ENCODE assay signal across 17 cellular contexts in genomic region chr11:12876340-12876739, GRCh38.
DNase-seq lines count a peak whose midpoint lies in the region; ATAC-seq, FAIRE-seq and TF ChIP-seq lines count a peak whose summit lies in the region.
"Had no signal": no experiment of that assay in that cellular context is flagged by ENCODE, and none has a peak within 500 bp of the region (broad histone marks: within the 10 kb centered on the region; RNA-seq: fewer than 3 reads in every experiment).

No MANE protein-coding gene starts in this region.

- H2AFZ ChIP-seq in astrocyte (ENCODE audit: low read depth, low read length), result no peak overlapping the region

- H3K36me3 ChIP-seq in astrocyte (ENCODE audit: insufficient read depth, low read length), result peaks cover 9% of the 10 kb centered on the region
- H3K36me3 ChIP-seq in ascending aorta, result peaks cover 0 to 12% of the 10 kb centered on the region in 2 donors

- peaks cover 8% of the 10 kb centered on the region for H3K4me1 ChIP-seq in astrocyte (ENCODE audit: insufficient read depth, low read length)
- no peaks in the 10 kb centered on the region for H3K4me1 ChIP-seq in ascending aorta

- H3K4me3 ChIP-seq in astrocyte (ENCODE audit: insufficient read depth, low read depth, low read length), result no peak overlapping the region
- H3K4me3 ChIP-seq in fibroblast of mammary gland (ENCODE audit: control insufficient read depth, low read depth, low read length), result no peak overlapping the region
- H3K4me3 ChIP-seq in ascending aorta, result no peak overlapping the region

- H3K4me2 ChIP-seq in astrocyte (ENCODE audit: low read length), result no peak overlapping the region

- H3K27me3 ChIP-seq in astrocyte (ENCODE audit: insufficient read depth, low read length) (no peaks in the 10 kb centered on the region), ascending aorta (no peaks in the 10 kb centered on the region)

- no peak overlapping the region for H3K27ac ChIP-seq in astrocyte (ENCODE audit: low read depth, low read length)
- H3K27ac ChIP-seq in ascending aorta, result no peak overlapping the region
- H3K27ac ChIP-seq: RWPE1 had no signal

- no peak for ATAC-seq in HG03432 (IDR thresholded peaks at IDR 0.05; ENCODE audit: unreplicated experiment)
- no peak for ATAC-seq in left cardiac atrium
- ATAC-seq: CD8-positive, alpha-beta T cell; PC-3 had no signal

- TF ChIP-seq CTCF in astrocyte (IDR thresholded peaks at IDR 0.05; ENCODE audit: insufficient read depth, low read depth, low read length) (no peak), fibroblast of mammary gland (conservative IDR thresholded peaks at IDR 0.05; ENCODE audit: control insufficient read depth, insufficient read depth, low read depth, low read length) (no peak), progenitor cell of endocrine pancreas (IDR thresholded peaks at IDR 0.05; ENCODE audit: unreplicated experiment) (no peak), ascending aorta (IDR thresholded peaks at IDR 0.05) (no peak), GM10248 (IDR thresholded peaks at IDR 0.05; ENCODE audit: control extremely low read depth, extremely low read depth, low read depth, missing control alignments) (no peak)

- POLR2A ChIA-PET in GM10248 (lab: Yijun Ruan, JAX), result no interaction called here

- no peaks in the 10 kb centered on the region for H3K9me3 ChIP-seq in astrocyte (ENCODE audit: insufficient read depth, low read depth, low read length)
- H3K9me3 ChIP-seq in ascending aorta, result no peaks in the 10 kb centered on the region

- H3K36me3 Mint-ChIP-seq in astrocyte (ENCODE audit: low read depth, unreplicated experiment), result peaks cover 25% of the 10 kb centered on the region
- peaks cover 21% of the 10 kb centered on the region for H3K36me3 Mint-ChIP-seq in progenitor cell of endocrine pancreas (ENCODE audit: insufficient read depth)
- H3K36me3 Mint-ChIP-seq: CD8-positive, alpha-beta T cell had no signal

- H3K27ac Mint-ChIP-seq in astrocyte (ENCODE audit: unreplicated experiment) (no peak overlapping the region), progenitor cell of endocrine pancreas (peak overlapping the region; percentile 49)
- H3K27ac Mint-ChIP-seq: CD8-positive, alpha-beta T cell had no signal

- H3K27me3 Mint-ChIP-seq in astrocyte (ENCODE audit: low read depth, unreplicated experiment) (no peaks in the 10 kb centered on the region), progenitor cell of endocrine pancreas (no peaks in the 10 kb centered on the region)

- intact Hi-C loops in ascending aorta (cut with DNase I), result no loop called here
- intact Hi-C loops in left cardiac atrium (cut with DNase I), result no loop called here

- H4K20me1 ChIP-seq in astrocyte (ENCODE audit: insufficient read depth, low read length), result peaks cover 27% of the 10 kb centered on the region

- H3K79me2 ChIP-seq in astrocyte (ENCODE audit: insufficient read depth, low read length), result peaks cover 12% of the 10 kb centered on the region

- H3K4me1 Mint-ChIP-seq in astrocyte (ENCODE audit: low read depth, unreplicated experiment) (peaks cover 12% of the 10 kb centered on the region), progenitor cell of endocrine pancreas (ENCODE audit: low read depth) (no peaks in the 10 kb centered on the region)

- H3K9ac ChIP-seq in astrocyte (ENCODE audit: low read length), result no peak overlapping the region

- CTCF ChIA-PET in GM10248 (lab: Yijun Ruan, JAX), result interaction anchor here (1.8 to 5.8 kb wide), 3 partner anchors 13 to 545 kb away, joined by 5 to 38 read pairs (median 8); no protein-coding TSS in a partner anchor

- no peaks in the 10 kb centered on the region for H3K9me3 Mint-ChIP-seq in astrocyte (ENCODE audit: unreplicated experiment)
- H3K9me3 Mint-ChIP-seq in progenitor cell of endocrine pancreas (ENCODE audit: low read depth), result no peaks in the 10 kb centered on the region
- H3K9me3 Mint-ChIP-seq: CD8-positive, alpha-beta T cell had no signal

- no peak overlapping the region for H3K4me3 Mint-ChIP-seq in astrocyte (ENCODE audit: unreplicated experiment)
- no peak overlapping the region for H3K4me3 Mint-ChIP-seq in progenitor cell of endocrine pancreas (ENCODE audit: low read depth)
- H3K4me3 Mint-ChIP-seq: CD8-positive, alpha-beta T cell had no signal

- FAIRE-seq in astrocyte (lab: Jason Lieb, UNC), result peak; percentile 20
- FAIRE-seq: GM18507 had no signal

- DNase-seq in astrocyte (ENCODE audit: low read depth) (no peak), fibroblast of mammary gland (ENCODE audit: low read depth) (peak; percentile 29), progenitor cell of endocrine pancreas (ENCODE audit: low spot score, unreplicated experiment) (no peak), ascending aorta (ENCODE audit: low spot score in 2 of 2) (no peak), left cardiac atrium (no peak), GM10248 (ENCODE audit: extremely low spot score) (no peak)
- DNase-seq: CD8-positive, alpha-beta T cell; HCEC 1CT; KBM-7; NCI-H1436; NCI-H2029; NCI-H510A treated with DMSO at 0.1 percent for 48 hours; NCI-H82; PC-3 had no signal
